In the genomic region with DNA sequence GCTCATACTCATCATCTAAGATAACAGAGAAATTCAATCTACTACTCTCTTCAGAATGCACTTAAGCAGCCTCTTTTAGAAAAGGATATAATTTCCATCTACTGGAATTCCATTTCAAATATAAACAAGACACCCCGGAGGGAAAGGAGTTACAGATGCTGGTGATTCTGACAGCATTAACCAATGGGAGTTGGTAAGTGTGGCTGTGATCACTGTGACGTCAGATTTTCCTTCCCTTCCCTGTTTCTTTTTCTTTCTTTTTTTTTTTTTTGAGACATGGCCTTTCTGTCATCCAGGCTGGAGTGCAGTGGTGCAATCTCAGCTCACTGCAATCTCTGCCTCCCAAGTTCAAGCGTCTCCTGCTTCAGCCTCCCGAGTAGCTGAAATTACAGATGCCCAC, we compare ENCODE assay signal across 23 cellular contexts.
DNase-seq lines count a peak whose midpoint lies in the region; ATAC-seq, FAIRE-seq and TF ChIP-seq lines count a peak whose summit lies in the region.
"Had no signal": no experiment of that assay in that cellular context is flagged by ENCODE, and none has a peak within 500 bp of the region (broad histone marks: within the 10 kb centered on the region; RNA-seq: fewer than 3 reads in every experiment).

No MANE protein-coding gene starts in this region.

- H3K4me3 ChIP-seq in HEK293 (ENCODE audit: low read depth, low read length) (no peak overlapping the region), choroid plexus epithelial cell (ENCODE audit: low read depth, low read length) (no peak overlapping the region), pancreas (no peak overlapping the region)
- H3K4me3 ChIP-seq: PC-9 had no signal

- no peak overlapping the region for H3K27ac ChIP-seq in HEK293 (ENCODE audit: extremely low read depth, low read depth, low read length)
- no peak overlapping the region for H3K27ac ChIP-seq in caudate nucleus (ENCODE audit: low read depth, low read length)
- H3K27ac ChIP-seq in pancreas, result no peak overlapping the region
- H3K27ac ChIP-seq: PC-9 had no signal

- no peaks in the 10 kb centered on the region for H3K4me1 ChIP-seq in HEK293 (ENCODE audit: control insufficient read depth, insufficient read depth, low read length)
- no peaks in the 10 kb centered on the region for H3K4me1 ChIP-seq in pancreas

- H3K36me3 ChIP-seq in HEK293 (ENCODE audit: control insufficient read depth in 2 of 2, insufficient read depth in 1 of 2, low read length in 2 of 2) (no peaks in the 10 kb centered on the region), pancreas (no peaks in the 10 kb centered on the region)

- no peaks in the 10 kb centered on the region for H3K27me3 ChIP-seq in pancreas

- 84 to 88% methylated on average over 4 of the region's 4 CpGs for WGBS in pancreas, 2 donors

- TF ChIP-seq CTCF in HEK293 (tag by site-specific recombination; IDR thresholded peaks at IDR 0.05), result no peak
- TF ChIP-seq CTCF in choroid plexus epithelial cell (conservative IDR thresholded peaks at IDR 0.05; ENCODE audit: low read depth, low read length), result no peak
- no peak for TF ChIP-seq CTCF in pancreas (IDR thresholded peaks at IDR 0.05)

- ATAC-seq in pancreas, result no peak
- ATAC-seq: CD8-positive, alpha-beta T cell had no signal

- H3K9me3 ChIP-seq in HEK293 (ENCODE audit: control insufficient read depth, insufficient read depth, low read depth, low read length) (no peaks in the 10 kb centered on the region), pancreas (no peaks in the 10 kb centered on the region)

- intact Hi-C loops in pancreas (cut with DNase I), result no loop called here

- DNase-seq in choroid plexus epithelial cell (ENCODE audit: low read depth) (peak; percentile 51), iris pigment epithelial cell (ENCODE audit: low read depth) (peak; percentile 44), stromal cell of bone marrow (ENCODE audit: low read depth) (peak; percentile 3), cerebellar cortex (ENCODE audit: low spot score) (no peak), caudate nucleus (lab: John Stamatoyannopoulos, UW) (no peak), pancreas (no peak)
- DNase-seq: AML-193, C1 segment of cervical spinal cord, Calu3, DMS153, GDM1, HFFc6, Kasumi-1, NCI-H1694, NCI-H2081, NCI-H69, PC-9, RPMI8226, SHP77 had no signal

- FAIRE-seq in pancreas (lab: Jason Lieb, UNC), result no peak
- FAIRE-seq: GM18507, H1 had no signal

- CTCF ChIA-PET in HEK293 (lab: Yijun Ruan, JAX), result no interaction called here

- POLR2A ChIA-PET in HEK293 (lab: Yijun Ruan, JAX), result no interaction called here

TF ChIP-seq in HEK293, 187 proteins besides CTCF, POLR2A, EP300 and RAD21:
- no peak for TF ChIP-seq ZNF174 (tag by site-specific recombination; IDR thresholded peaks at IDR 0.05)
- no peak for TF ChIP-seq ZNF175 (tag by site-specific recombination; IDR thresholded peaks at IDR 0.05)
- TF ChIP-seq PRDM6 (tag by site-specific recombination; IDR thresholded peaks at IDR 0.05), result peak; percentile 58
- no peak for TF ChIP-seq REST (tag by site-specific recombination; IDR thresholded peaks at IDR 0.05)
- no peak for TF ChIP-seq ZNF558 (tag by site-specific recombination; IDR thresholded peaks at IDR 0.05)
- TF ChIP-seq ZNF335 (tag by site-specific recombination; conservative IDR thresholded peaks at IDR 0.05), result no peak
- no peak for TF ChIP-seq ZNF549 (tag by site-specific recombination; IDR thresholded peaks at IDR 0.05)
- no peak for TF ChIP-seq MEIS1 (CRISPR knock-in tag; IDR thresholded peaks at IDR 0.05; ENCODE audit: borderline replicate concordance)
- TF ChIP-seq, protein P1, sequence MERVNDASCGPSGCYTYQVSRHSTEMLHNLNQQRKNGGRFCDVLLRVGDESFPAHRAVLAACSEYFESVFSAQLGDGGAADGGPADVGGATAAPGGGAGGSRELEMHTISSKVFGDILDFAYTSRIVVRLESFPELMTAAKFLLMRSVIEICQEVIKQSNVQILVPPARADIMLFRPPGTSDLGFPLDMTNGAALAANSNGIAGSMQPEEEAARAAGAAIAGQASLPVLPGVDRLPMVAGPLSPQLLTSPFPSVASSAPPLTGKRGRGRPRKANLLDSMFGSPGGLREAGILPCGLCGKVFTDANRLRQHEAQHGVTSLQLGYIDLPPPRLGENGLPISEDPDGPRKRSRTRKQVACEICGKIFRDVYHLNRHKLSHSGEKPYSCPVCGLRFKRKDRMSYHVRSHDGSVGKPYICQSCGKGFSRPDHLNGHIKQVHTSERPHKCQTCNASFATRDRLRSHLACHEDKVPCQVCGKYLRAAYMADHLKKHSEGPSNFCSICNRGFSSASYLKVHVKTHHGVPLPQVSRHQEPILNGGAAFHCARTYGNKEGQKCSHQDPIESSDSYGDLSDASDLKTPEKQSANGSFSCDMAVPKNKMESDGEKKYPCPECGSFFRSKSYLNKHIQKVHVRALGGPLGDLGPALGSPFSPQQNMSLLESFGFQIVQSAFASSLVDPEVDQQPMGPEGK (tag by site-specific recombination; IDR thresholded peaks at IDR 0.05), result no peak
- TF ChIP-seq ZNF670 (tag by site-specific recombination; IDR thresholded peaks at IDR 0.05; ENCODE audit: low read depth), result no peak
- no peak for TF ChIP-seq ZNF223 (tag by site-specific recombination; IDR thresholded peaks at IDR 0.05)
- TF ChIP-seq ZNF629 (tag by site-specific recombination; IDR thresholded peaks at IDR 0.05), result 0 out of 2 replicates have a peak, but pooled peaks have one; percentile 24
- no peak for TF ChIP-seq ZNF623 (tag by site-specific recombination; IDR thresholded peaks at IDR 0.05)
- peak; percentile 65 for TF ChIP-seq ATF2 (tag by site-specific recombination; IDR thresholded peaks at IDR 0.05; ENCODE audit: low read depth)
- no peak for TF ChIP-seq ZFP41 (tag by site-specific recombination; IDR thresholded peaks at IDR 0.05; ENCODE audit: borderline replicate concordance)
- TF ChIP-seq SP7 (tag by site-specific recombination; IDR thresholded peaks at IDR 0.05), result peak; percentile 46; the same call in 1 of the 2 replicates
- TF ChIP-seq WT1 (tag by site-specific recombination; IDR thresholded peaks at IDR 0.05), result peak; percentile 45; the same call in 1 of the 2 replicates
- TF ChIP-seq GLI4 (tag by site-specific recombination; IDR thresholded peaks at IDR 0.05), result no peak
- TF ChIP-seq KLF16 (tag by site-specific recombination; IDR thresholded peaks at IDR 0.05), result no peak
- peak; percentile 45; the same call in 1 of the 2 replicates for TF ChIP-seq OSR2 (tag by site-specific recombination; IDR thresholded peaks at IDR 0.05)

Comparison
In these comparisons a context has a peak if more than half of its experiments do, and no peak if none do; other contexts are left out.
1. DNase-seq: peak in choroid plexus epithelial cell (single experiment), iris pigment epithelial cell (single experiment) and stromal cell of bone marrow (single experiment); none in cerebellar cortex (single experiment), caudate nucleus (0 of 61) and pancreas (0 of 6).